Comparison of ENCODE assay signal across 14 cellular contexts in the genomic region with DNA sequence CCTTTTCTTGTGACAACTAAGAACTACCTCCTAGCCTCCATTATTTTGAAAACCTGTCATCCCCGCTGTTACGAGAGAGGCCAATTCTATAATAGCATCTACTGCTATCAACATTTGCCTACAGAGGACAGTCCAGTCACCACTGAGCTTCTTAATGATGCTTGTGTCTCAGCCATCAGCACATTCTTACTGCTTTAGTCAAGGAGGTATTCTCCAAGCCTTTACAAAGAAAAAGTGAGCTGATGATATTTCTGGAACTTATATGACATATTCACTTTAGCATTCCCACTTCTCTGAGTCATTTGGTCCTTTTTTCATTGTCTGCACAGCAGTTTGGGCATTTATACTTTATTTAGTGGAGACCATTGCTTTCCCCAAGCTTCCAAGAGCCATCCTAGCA.
"Had no signal": no experiment of that assay in that cellular context is flagged by ENCODE, and none has a peak within 500 bp of the region (broad histone marks: within the 10 kb centered on the region; RNA-seq: fewer than 3 reads in every experiment).

No MANE protein-coding gene starts in this region.

- ATAC-seq: activated CD8-positive, alpha-beta T cell treated with anti-CD3 and anti-CD28 coated beads for 36 hours; activated T-cell treated with anti-CD3 and anti-CD28 coated beads, Interleukin-2, amount 50 U/mL, for 4 hours; stimulated activated naive B cell treated with anti-CD40 and anti-IgM and Interleukin-4, amounts not matched to agents 10 μg/mL and 1 μg/mL and 100 μg/mL, for 72 hours had no signal

- DNase-seq: activated B cell treated with CpG ODN at 0.5 μM for 24 hours; activated CD4-positive, alpha-beta T cell treated with anti-CD3 and anti-CD28 coated beads for 48 hours; activated CD8-positive, alpha-beta T cell treated with anti-CD3 and anti-CD28 coated beads for 36 hours; activated effector memory CD4-positive, alpha-beta T cell treated with Interleukin-2 at 50 U/mL for 16 hours; activated T-cell treated with anti-CD3 and anti-CD28 coated beads, Interleukin-2, amount 50 U/mL, for 4 hours; amniotic stem cell; nephron progenitor cell; stimulated activated CD4-positive, alpha-beta T cell treated with anti-CD3 and anti-CD28 coated beads, Interleukin-15, amount 100 ng/mL, for 24 hours; stimulated activated CD4-positive, alpha-beta T cell treated with anti-CD3 and anti-CD28 coated beads, Interleukin-4, amount 100 ng/mL, for 1 hour; stimulated activated naive B cell treated with anti-CD40 and anti-IgM and Interleukin-4, amounts not matched to agents 10 μg/mL and 1 μg/mL and 100 μg/mL, for 72 hours; tibial artery had no signal

- H3K9me3 ChIP-seq: right atrium auricular region, tibial artery, vagina had no signal

- H3K36me3 ChIP-seq: right atrium auricular region, tibial artery, vagina had no signal

- H3K4me2 ChIP-seq: hepatocyte had no signal

- H3K27me3 ChIP-seq: hepatocyte, right atrium auricular region, tibial artery, vagina had no signal

- H3K4me3 ChIP-seq: hepatocyte, right atrium auricular region, tibial artery, vagina had no signal

- H3K4me1 ChIP-seq: right atrium auricular region, tibial artery, vagina had no signal

- H3K27ac ChIP-seq: hepatocyte, right atrium auricular region, tibial artery, vagina had no signal

- H2AFZ ChIP-seq: hepatocyte had no signal
